ENCODE assay signal across 8 cellular contexts in genomic region chr10:67612577-67613537, GRCh38.
A peak's percentile ranks its signal among the peaks of the same experiment; 100 is the strongest.
DNase-seq lines count a peak whose midpoint lies in the region; ATAC-seq and TF ChIP-seq lines count a peak whose summit lies in the region.

No MANE protein-coding gene starts in this region.

- H3K79me2 ChIP-seq in H9 (ENCODE audit: insufficient read depth, low read length): no peaks in the 10 kb centered on the region

- H2BK20ac ChIP-seq in H9 (ENCODE audit: low read depth, low read length, poor library complexity, severe bottlenecking): no peak overlapping the region

- no CpG with 5 or more reads among the region's 10 CpGs for WGBS in H9 (ENCODE audit: extremely low coverage, insufficient read length, low lambda C conversion rate)

- DNase-seq in AG04449 (ENCODE audit: low read depth, low spot score): peak; percentile 58
- peak; percentile 7 for DNase-seq in activated gamma-delta T cell treated with anti-CD3 and anti-CD28 coated beads, Interleukin-2, amount 50 U/mL, for 16 hours (ENCODE audit: low read depth)
- peak; percentile 64 for DNase-seq in stimulated activated CD4-positive, alpha-beta T cell treated with anti-CD3 and anti-CD28 coated beads, Interleukin-4, amount 100 ng/mL, for 24 hours
- no peak for DNase-seq in H9
- DNase-seq in NCI-H526 (lab: John Stamatoyannopoulos, UW): no peak
- no peak for DNase-seq in upper lobe of right lung

- intact Hi-C loops in upper lobe of right lung (cut with DNase I): no loop called here

- H2BK5ac ChIP-seq in H9 (ENCODE audit: insufficient read length, low read length): no peak overlapping the region

- TF ChIP-seq CTCF in AG04449 (IDR thresholded peaks at IDR 0.05; ENCODE audit: insufficient read depth, low read length, missing control alignments) (no peak), H9 (conservative IDR thresholded peaks at IDR 0.05) (no peak), upper lobe of right lung (IDR thresholded peaks at IDR 0.05) (no peak)

- H4K20me1 ChIP-seq in H9 (ENCODE audit: control insufficient read depth, insufficient read depth, insufficient read length): no peaks in the 10 kb centered on the region

- no peak overlapping the region for H2BK12ac ChIP-seq in H9 (ENCODE audit: insufficient read length, low read depth, low read length)

- ATAC-seq in GM21360 (IDR thresholded peaks at IDR 0.05; ENCODE audit: unreplicated experiment) (peak; percentile 98), HG03575 (IDR thresholded peaks at IDR 0.05; ENCODE audit: extremely low read depth, insufficient number of reproducible peaks, low FRiP score, unreplicated experiment) (peak; percentile 77), upper lobe of right lung (no peak)

- H3K4me3 ChIP-seq in AG04449 (ENCODE audit: low read depth, low read length) (no peak overlapping the region), upper lobe of right lung (no peak overlapping the region)

- H3K4me1 Mint-ChIP-seq in H9: peaks cover 13 to 18% of the 10 kb centered on the region in 2 experiments

- no peak overlapping the region for H3K56ac ChIP-seq in H9 (ENCODE audit: insufficient read length, low read depth, low read length)

- H2BK120ac ChIP-seq in H9 (ENCODE audit: low read depth, low read length, poor library complexity, severe bottlenecking): no peak overlapping the region

- H3K18ac ChIP-seq in H9 (ENCODE audit: insufficient read length, low read depth, low read length): no peak overlapping the region

- no peak overlapping the region for H3T11ph ChIP-seq in H9 (ENCODE audit: low read length)

- no peak overlapping the region for H3K23ac ChIP-seq in H9 (ENCODE audit: insufficient read length, low read depth, low read length)

- no peaks in the 10 kb centered on the region for H3K27me3 Mint-ChIP-seq in H9 (ENCODE audit: low read depth)

- H3K27ac ChIP-seq in H9 (ENCODE audit: insufficient read length, low read depth, low read length): no peak overlapping the region
- no peak overlapping the region for H3K27ac ChIP-seq in upper lobe of right lung

- no peak overlapping the region for H2AK5ac ChIP-seq in H9 (ENCODE audit: insufficient read length, low read length)

- H4K8ac ChIP-seq in H9 (replicated peaks; ENCODE audit: insufficient read length, low read depth, low read length): no peak overlapping the region

- no peak overlapping the region for H3K9ac ChIP-seq in H9 (ENCODE audit: extremely low read depth, insufficient read length, low read length)

- no peaks in the 10 kb centered on the region for H3K36me3 ChIP-seq in upper lobe of right lung

- CTCF ChIA-PET in AG04449 (lab: Yijun Ruan, JAX): no interaction called here

- H4K91ac ChIP-seq in H9 (ENCODE audit: insufficient read length, low read depth, low read length): no peak overlapping the region

- H2AFZ ChIP-seq in H9 (ENCODE audit: low read length): no peak overlapping the region

- H3K27ac Mint-ChIP-seq in H9: no peak overlapping the region; a peak in 1 of 7 replicates

- no peaks in the 10 kb centered on the region for H3K79me1 ChIP-seq in H9 (ENCODE audit: insufficient read depth, low read depth, low read length, poor library complexity, severe bottlenecking)

- H3K4ac ChIP-seq in H9 (ENCODE audit: low read depth, low read length): no peak overlapping the region

- no peak overlapping the region for H3K4me3 Mint-ChIP-seq in H9

- POLR2A ChIA-PET in AG04449 (lab: Yijun Ruan, JAX): no interaction called here

- H3K23me2 ChIP-seq in H9 (ENCODE audit: insufficient read length, low read depth, low read length, poor library complexity, severe bottlenecking): no peaks in the 10 kb centered on the region

- no peak overlapping the region for H4K5ac ChIP-seq in H9 (ENCODE audit: insufficient read length, low read depth, low read length)

- no peaks in the 10 kb centered on the region for H3K27me3 ChIP-seq in H9 (ENCODE audit: insufficient read depth, low read length)
- H3K27me3 ChIP-seq in upper lobe of right lung: no peaks in the 10 kb centered on the region

- peaks cover 0 to 8% (median 5%) of the 10 kb centered on the region in 3 experiments; a peak in 3 of 7 replicates for H3K36me3 Mint-ChIP-seq in H9 (ENCODE audit: insufficient read depth in 1 of 3, low read depth in 3 of 3)

- H3K9me3 ChIP-seq in H9 (ENCODE audit: control insufficient read depth, low read depth, low read length): no peaks in the 10 kb centered on the region
- no peaks in the 10 kb centered on the region for H3K9me3 ChIP-seq in upper lobe of right lung

- no peak overlapping the region for H2BK15ac ChIP-seq in H9 (ENCODE audit: low read depth, low read length)

- H3K4me1 ChIP-seq in H9 (ENCODE audit: insufficient read depth, low read length) (no peaks in the 10 kb centered on the region), upper lobe of right lung (no peaks in the 10 kb centered on the region)

- peaks cover 7 to 9% of the 10 kb centered on the region in 2 experiments; a peak in 4 of 5 replicates for H3K9me3 Mint-ChIP-seq in H9

- H3K4me2 ChIP-seq in H9 (ENCODE audit: insufficient read depth, insufficient read length, low read length): no peak overlapping the region

- no peak overlapping the region for H3K14ac ChIP-seq in H9 (ENCODE audit: insufficient read depth, low read length)

Comparison
In these comparisons a context has a peak if more than half of its experiments do, and no peak if none do; other contexts are left out.
1. DNase-seq: peak in AG04449 (single experiment), activated gamma-delta T cell treated with anti-CD3 and anti-CD28 coated beads, Interleukin-2, amount 50 U/mL, for 16 hours (single experiment) and stimulated activated CD4-positive, alpha-beta T cell treated with anti-CD3 and anti-CD28 coated beads, Interleukin-4, amount 100 ng/mL, for 24 hours (single experiment); none in H9 (single experiment), NCI-H526 (0 of 2) and upper lobe of right lung (single experiment).